Comparison of ENCODE assay signal across 1 cellular context in the genomic region with DNA sequence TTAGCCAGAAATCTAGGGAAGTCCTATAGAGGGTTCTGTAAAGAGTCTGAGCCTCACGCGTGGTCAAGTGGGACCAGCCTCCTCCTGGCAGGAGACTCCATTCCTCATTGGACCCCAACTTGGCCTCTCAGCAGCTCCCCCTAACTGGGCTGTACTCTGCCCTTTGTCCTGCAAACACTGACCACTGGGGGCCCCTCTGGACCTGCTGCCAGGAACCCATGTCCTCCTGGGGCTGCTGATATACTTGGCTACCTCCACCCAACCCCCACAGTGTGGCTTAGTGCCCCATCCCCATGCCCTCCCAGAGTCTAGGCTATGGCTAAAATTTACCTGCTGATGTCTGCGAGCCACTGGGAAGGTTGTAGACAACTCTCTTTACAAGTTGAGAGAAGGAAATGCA.
TF ChIP-seq lines count a peak whose summit lies in the region.

No MANE protein-coding gene starts in this region.

TF ChIP-seq in GM23338, 12 proteins besides CTCF, POLR2A, EP300 and RAD21 (continued from another document):
- TF ChIP-seq, protein P1, sequence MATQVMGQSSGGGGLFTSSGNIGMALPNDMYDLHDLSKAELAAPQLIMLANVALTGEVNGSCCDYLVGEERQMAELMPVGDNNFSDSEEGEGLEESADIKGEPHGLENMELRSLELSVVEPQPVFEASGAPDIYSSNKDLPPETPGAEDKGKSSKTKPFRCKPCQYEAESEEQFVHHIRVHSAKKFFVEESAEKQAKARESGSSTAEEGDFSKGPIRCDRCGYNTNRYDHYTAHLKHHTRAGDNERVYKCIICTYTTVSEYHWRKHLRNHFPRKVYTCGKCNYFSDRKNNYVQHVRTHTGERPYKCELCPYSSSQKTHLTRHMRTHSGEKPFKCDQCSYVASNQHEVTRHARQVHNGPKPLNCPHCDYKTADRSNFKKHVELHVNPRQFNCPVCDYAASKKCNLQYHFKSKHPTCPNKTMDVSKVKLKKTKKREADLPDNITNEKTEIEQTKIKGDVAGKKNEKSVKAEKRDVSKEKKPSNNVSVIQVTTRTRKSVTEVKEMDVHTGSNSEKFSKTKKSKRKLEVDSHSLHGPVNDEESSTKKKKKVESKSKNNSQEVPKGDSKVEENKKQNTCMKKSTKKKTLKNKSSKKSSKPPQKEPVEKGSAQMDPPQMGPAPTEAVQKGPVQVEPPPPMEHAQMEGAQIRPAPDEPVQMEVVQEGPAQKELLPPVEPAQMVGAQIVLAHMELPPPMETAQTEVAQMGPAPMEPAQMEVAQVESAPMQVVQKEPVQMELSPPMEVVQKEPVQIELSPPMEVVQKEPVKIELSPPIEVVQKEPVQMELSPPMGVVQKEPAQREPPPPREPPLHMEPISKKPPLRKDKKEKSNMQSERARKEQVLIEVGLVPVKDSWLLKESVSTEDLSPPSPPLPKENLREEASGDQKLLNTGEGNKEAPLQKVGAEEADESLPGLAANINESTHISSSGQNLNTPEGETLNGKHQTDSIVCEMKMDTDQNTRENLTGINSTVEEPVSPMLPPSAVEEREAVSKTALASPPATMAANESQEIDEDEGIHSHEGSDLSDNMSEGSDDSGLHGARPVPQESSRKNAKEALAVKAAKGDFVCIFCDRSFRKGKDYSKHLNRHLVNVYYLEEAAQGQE (IDR thresholded peaks at IDR 0.05; ENCODE audit: unreplicated experiment): no peak
- TF ChIP-seq NANOG (IDR thresholded peaks at IDR 0.05; ENCODE audit: borderline replicate concordance): no peak
